Comparison of ENCODE assay signal across 1 cellular context in the genomic region with DNA sequence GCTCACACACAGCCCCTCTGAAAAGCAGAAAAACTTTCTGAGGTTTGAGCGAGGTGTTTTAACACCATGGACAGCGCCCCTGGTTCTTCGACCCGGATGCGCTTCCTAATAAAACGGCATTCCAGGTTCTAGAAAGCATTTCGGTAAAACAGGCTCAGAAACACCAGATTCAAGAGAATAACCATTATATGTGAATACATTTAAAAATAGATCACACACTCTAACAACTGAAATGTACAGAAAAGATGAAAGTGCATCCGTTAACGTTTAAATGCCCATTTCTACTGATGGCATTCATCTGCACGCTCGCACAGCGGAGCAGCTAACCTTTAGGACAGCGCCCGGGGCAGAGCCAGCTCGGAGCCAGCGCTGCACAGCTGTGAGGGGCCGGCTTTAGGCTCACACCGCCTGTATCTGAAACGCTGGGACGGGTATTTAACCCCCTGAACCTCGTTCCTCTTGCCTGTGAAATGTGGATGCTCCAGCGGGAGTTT.
TF ChIP-seq lines count a peak whose summit lies in the region.

No MANE protein-coding gene starts in this region.

TF ChIP-seq in HepG2, 621 proteins besides CTCF, POLR2A, EP300 and RAD21 (continued from another document and continues in another):
- TF ChIP-seq, protein P1, sequence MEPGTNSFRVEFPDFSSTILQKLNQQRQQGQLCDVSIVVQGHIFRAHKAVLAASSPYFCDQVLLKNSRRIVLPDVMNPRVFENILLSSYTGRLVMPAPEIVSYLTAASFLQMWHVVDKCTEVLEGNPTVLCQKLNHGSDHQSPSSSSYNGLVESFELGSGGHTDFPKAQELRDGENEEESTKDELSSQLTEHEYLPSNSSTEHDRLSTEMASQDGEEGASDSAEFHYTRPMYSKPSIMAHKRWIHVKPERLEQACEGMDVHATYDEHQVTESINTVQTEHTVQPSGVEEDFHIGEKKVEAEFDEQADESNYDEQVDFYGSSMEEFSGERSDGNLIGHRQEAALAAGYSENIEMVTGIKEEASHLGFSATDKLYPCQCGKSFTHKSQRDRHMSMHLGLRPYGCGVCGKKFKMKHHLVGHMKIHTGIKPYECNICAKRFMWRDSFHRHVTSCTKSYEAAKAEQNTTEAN (CRISPR knock-in tag; conservative IDR thresholded peaks at IDR 0.05), result peak; percentile 83; the same call in 1 of the 2 replicates
- TF ChIP-seq ZFX (CRISPR knock-in tag; IDR thresholded peaks at IDR 0.05; ENCODE audit: low read depth) (no peak), ZNF34 (CRISPR knock-in tag; IDR thresholded peaks at IDR 0.05; ENCODE audit: borderline replicate concordance) (no peak), PHF5A (CRISPR knock-in tag; IDR thresholded peaks at IDR 0.05; ENCODE audit: low read depth, unreplicated experiment) (no peak), KLF6 (CRISPR knock-in tag; IDR thresholded peaks at IDR 0.05) (peak; percentile 85), EHMT2 (IDR thresholded peaks at IDR 0.05; ENCODE audit: borderline replicate concordance, low read depth, low read length) (peak; percentile 97), ZNF674 (CRISPR knock-in tag; IDR thresholded peaks at IDR 0.05; ENCODE audit: low read depth) (no peak), ZNF773 (CRISPR knock-in tag; IDR thresholded peaks at IDR 0.05; ENCODE audit: borderline replicate concordance) (no peak), RBM22 (optimal IDR thresholded peaks at IDR 0.05; ENCODE audit: low read length) (no peak), ZNF75D (CRISPR knock-in tag; IDR thresholded peaks at IDR 0.05; ENCODE audit: borderline replicate concordance) (no peak), CENPT (CRISPR knock-in tag; IDR thresholded peaks at IDR 0.05; ENCODE audit: low read depth) (no peak), SPEN (CRISPR knock-in tag; IDR thresholded peaks at IDR 0.05; ENCODE audit: low read depth) (no peak), ZFP62 (CRISPR knock-in tag; IDR thresholded peaks at IDR 0.05) (no peak), SOX13 (IDR thresholded peaks at IDR 0.05) (no peak), SOX13 (CRISPR knock-in tag; conservative IDR thresholded peaks at IDR 0.05 in 1 of 2, IDR thresholded peaks at IDR 0.05 in 1 of 2) (no peak), ZNF615 (CRISPR knock-in tag; IDR thresholded peaks at IDR 0.05; ENCODE audit: borderline replicate concordance) (no peak; the same call in 1 of the 2 replicates), SIN3A (IDR thresholded peaks at IDR 0.05; ENCODE audit: borderline replicate concordance, low read depth, low read length) (peak; percentile 81; the same call in 1 of the 2 replicates), ZSCAN25 (CRISPR knock-in tag; IDR thresholded peaks at IDR 0.05) (no peak), ZNF225 (CRISPR knock-in tag; IDR thresholded peaks at IDR 0.05) (no peak), ZNF101 (CRISPR knock-in tag; IDR thresholded peaks at IDR 0.05; ENCODE audit: borderline replicate concordance, low read depth) (no peak), JUNB (CRISPR knock-in tag; IDR thresholded peaks at IDR 0.05; ENCODE audit: borderline replicate concordance) (no peak), FLYWCH1 (CRISPR knock-in tag; IDR thresholded peaks at IDR 0.05) (no peak), ZNF121 (CRISPR knock-in tag; IDR thresholded peaks at IDR 0.05) (no peak), PHB2 (IDR thresholded peaks at IDR 0.05; ENCODE audit: partially characterized antibody) (no peak), GPN1 (CRISPR knock-in tag; IDR thresholded peaks at IDR 0.05; ENCODE audit: borderline replicate concordance) (no peak), CCDC6 (CRISPR knock-in tag; IDR thresholded peaks at IDR 0.05) (peak; percentile 55; the same call in 1 of the 2 replicates), KLF16 (CRISPR knock-in tag; IDR thresholded peaks at IDR 0.05) (peak in 1 of 2 experiments; percentile 90; a peak in 2 of 4 replicates), SATB2 (CRISPR knock-in tag; IDR thresholded peaks at IDR 0.05) (0 out of 2 replicates have a peak, but pooled peaks have one; percentile 47), ZNF441 (CRISPR knock-in tag; IDR thresholded peaks at IDR 0.05; ENCODE audit: borderline replicate concordance) (peak; percentile 63; the same call in 1 of the 2 replicates), ZFP36 (IDR thresholded peaks at IDR 0.05; ENCODE audit: borderline replicate concordance, low read depth, low read length, partially characterized antibody) (no peak), ZEB1 (IDR thresholded peaks at IDR 0.05; ENCODE audit: insufficient replicate concordance, low read depth) (no peak), ZNF335 (CRISPR knock-in tag; IDR thresholded peaks at IDR 0.05) (peak; percentile 82), TSC22D2 (CRISPR knock-in tag; IDR thresholded peaks at IDR 0.05; ENCODE audit: borderline replicate concordance) (0 out of 2 replicates have a peak, but pooled peaks have one; percentile 79)
- TF ChIP-seq, protein P2, sequence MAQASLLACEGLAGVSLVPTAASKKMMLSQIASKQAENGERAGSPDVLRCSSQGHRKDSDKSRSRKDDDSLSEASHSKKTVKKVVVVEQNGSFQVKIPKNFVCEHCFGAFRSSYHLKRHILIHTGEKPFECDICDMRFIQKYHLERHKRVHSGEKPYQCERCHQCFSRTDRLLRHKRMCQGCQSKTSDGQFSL (CRISPR knock-in tag; IDR thresholded peaks at IDR 0.05), result no peak
- TF ChIP-seq, protein P3, sequence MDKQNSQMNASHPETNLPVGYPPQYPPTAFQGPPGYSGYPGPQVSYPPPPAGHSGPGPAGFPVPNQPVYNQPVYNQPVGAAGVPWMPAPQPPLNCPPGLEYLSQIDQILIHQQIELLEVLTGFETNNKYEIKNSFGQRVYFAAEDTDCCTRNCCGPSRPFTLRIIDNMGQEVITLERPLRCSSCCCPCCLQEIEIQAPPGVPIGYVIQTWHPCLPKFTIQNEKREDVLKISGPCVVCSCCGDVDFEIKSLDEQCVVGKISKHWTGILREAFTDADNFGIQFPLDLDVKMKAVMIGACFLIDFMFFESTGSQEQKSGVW (CRISPR knock-in tag; IDR thresholded peaks at IDR 0.05; ENCODE audit: borderline replicate concordance), result no peak
- TF ChIP-seq, protein P4, sequence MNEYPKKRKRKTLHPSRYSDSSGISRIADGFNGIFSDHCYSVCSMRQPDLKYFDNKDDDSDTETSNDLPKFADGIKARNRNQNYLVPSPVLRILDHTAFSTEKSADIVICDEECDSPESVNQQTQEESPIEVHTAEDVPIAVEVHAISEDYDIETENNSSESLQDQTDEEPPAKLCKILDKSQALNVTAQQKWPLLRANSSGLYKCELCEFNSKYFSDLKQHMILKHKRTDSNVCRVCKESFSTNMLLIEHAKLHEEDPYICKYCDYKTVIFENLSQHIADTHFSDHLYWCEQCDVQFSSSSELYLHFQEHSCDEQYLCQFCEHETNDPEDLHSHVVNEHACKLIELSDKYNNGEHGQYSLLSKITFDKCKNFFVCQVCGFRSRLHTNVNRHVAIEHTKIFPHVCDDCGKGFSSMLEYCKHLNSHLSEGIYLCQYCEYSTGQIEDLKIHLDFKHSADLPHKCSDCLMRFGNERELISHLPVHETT (CRISPR knock-in tag; conservative IDR thresholded peaks at IDR 0.05), result no peak; the same call in 1 of the 2 replicates
- TF ChIP-seq, protein P5, sequence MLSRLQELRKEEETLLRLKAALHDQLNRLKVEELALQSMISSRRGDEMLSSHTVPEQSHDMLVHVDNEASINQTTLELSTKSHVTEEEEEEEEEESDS (CRISPR knock-in tag; IDR thresholded peaks at IDR 0.05; ENCODE audit: borderline replicate concordance), result no peak
- TF ChIP-seq, protein P6, sequence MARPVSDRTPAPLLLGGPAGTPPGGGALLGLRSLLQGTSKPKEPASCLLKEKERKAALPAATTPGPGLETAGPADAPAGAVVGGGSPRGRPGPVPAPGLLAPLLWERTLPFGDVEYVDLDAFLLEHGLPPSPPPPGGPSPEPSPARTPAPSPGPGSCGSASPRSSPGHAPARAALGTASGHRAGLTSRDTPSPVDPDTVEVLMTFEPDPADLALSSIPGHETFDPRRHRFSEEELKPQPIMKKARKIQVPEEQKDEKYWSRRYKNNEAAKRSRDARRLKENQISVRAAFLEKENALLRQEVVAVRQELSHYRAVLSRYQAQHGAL (CRISPR knock-in tag; IDR thresholded peaks at IDR 0.05; ENCODE audit: not compliant biosample characterization), result no peak
- TF ChIP-seq, protein P7, sequence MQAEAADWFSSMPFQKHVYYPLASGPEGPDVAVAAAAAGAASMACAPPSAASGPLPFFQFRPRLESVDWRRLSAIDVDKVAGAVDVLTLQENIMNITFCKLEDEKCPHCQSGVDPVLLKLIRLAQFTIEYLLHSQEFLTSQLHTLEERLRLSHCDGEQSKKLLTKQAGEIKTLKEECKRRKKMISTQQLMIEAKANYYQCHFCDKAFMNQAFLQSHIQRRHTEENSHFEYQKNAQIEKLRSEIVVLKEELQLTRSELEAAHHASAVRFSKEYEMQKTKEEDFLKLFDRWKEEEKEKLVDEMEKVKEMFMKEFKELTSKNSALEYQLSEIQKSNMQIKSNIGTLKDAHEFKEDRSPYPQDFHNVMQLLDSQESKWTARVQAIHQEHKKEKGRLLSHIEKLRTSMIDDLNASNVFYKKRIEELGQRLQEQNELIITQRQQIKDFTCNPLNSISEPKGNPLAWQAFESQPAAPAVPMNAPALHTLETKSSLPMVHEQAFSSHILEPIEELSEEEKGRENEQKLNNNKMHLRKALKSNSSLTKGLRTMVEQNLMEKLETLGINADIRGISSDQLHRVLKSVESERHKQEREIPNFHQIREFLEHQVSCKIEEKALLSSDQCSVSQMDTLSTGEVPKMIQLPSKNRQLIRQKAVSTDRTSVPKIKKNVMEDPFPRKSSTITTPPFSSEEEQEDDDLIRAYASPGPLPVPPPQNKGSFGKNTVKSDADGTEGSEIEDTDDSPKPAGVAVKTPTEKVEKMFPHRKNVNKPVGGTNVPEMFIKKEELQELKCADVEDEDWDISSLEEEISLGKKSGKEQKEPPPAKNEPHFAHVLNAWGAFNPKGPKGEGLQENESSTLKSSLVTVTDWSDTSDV (CRISPR knock-in tag; IDR thresholded peaks at IDR 0.05), result no peak
- TF ChIP-seq, protein P8, sequence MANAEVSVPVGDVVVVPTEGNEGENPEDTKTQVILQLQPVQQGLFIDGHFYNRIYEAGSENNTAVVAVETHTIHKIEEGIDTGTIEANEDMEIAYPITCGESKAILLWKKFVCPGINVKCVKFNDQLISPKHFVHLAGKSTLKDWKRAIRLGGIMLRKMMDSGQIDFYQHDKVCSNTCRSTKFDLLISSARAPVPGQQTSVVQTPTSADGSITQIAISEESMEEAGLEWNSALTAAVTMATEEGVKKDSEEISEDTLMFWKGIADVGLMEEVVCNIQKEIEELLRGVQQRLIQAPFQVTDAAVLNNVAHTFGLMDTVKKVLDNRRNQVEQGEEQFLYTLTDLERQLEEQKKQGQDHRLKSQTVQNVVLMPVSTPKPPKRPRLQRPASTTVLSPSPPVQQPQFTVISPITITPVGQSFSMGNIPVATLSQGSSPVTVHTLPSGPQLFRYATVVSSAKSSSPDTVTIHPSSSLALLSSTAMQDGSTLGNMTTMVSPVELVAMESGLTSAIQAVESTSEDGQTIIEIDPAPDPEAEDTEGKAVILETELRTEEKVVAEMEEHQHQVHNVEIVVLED (CRISPR knock-in tag; IDR thresholded peaks at IDR 0.05; ENCODE audit: borderline replicate concordance), result no peak
- TF ChIP-seq, protein P9, sequence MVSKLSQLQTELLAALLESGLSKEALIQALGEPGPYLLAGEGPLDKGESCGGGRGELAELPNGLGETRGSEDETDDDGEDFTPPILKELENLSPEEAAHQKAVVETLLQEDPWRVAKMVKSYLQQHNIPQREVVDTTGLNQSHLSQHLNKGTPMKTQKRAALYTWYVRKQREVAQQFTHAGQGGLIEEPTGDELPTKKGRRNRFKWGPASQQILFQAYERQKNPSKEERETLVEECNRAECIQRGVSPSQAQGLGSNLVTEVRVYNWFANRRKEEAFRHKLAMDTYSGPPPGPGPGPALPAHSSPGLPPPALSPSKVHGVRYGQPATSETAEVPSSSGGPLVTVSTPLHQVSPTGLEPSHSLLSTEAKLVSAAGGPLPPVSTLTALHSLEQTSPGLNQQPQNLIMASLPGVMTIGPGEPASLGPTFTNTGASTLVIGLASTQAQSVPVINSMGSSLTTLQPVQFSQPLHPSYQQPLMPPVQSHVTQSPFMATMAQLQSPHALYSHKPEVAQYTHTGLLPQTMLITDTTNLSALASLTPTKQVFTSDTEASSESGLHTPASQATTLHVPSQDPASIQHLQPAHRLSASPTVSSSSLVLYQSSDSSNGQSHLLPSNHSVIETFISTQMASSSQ (IDR thresholded peaks at IDR 0.05; ENCODE audit: low read depth), result no peak
- TF ChIP-seq, protein P9 (CRISPR knock-in tag; IDR thresholded peaks at IDR 0.05; ENCODE audit: borderline replicate concordance), result no peak
- TF ChIP-seq, protein P10, sequence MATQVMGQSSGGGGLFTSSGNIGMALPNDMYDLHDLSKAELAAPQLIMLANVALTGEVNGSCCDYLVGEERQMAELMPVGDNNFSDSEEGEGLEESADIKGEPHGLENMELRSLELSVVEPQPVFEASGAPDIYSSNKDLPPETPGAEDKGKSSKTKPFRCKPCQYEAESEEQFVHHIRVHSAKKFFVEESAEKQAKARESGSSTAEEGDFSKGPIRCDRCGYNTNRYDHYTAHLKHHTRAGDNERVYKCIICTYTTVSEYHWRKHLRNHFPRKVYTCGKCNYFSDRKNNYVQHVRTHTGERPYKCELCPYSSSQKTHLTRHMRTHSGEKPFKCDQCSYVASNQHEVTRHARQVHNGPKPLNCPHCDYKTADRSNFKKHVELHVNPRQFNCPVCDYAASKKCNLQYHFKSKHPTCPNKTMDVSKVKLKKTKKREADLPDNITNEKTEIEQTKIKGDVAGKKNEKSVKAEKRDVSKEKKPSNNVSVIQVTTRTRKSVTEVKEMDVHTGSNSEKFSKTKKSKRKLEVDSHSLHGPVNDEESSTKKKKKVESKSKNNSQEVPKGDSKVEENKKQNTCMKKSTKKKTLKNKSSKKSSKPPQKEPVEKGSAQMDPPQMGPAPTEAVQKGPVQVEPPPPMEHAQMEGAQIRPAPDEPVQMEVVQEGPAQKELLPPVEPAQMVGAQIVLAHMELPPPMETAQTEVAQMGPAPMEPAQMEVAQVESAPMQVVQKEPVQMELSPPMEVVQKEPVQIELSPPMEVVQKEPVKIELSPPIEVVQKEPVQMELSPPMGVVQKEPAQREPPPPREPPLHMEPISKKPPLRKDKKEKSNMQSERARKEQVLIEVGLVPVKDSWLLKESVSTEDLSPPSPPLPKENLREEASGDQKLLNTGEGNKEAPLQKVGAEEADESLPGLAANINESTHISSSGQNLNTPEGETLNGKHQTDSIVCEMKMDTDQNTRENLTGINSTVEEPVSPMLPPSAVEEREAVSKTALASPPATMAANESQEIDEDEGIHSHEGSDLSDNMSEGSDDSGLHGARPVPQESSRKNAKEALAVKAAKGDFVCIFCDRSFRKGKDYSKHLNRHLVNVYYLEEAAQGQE (IDR thresholded peaks at IDR 0.05; ENCODE audit: borderline replicate concordance in 1 of 2, low read depth in 1 of 2, low read length in 2 of 2), result peak; percentile 66 to 97
